ENCODE assay signal across 17 cellular contexts in the genomic region with DNA sequence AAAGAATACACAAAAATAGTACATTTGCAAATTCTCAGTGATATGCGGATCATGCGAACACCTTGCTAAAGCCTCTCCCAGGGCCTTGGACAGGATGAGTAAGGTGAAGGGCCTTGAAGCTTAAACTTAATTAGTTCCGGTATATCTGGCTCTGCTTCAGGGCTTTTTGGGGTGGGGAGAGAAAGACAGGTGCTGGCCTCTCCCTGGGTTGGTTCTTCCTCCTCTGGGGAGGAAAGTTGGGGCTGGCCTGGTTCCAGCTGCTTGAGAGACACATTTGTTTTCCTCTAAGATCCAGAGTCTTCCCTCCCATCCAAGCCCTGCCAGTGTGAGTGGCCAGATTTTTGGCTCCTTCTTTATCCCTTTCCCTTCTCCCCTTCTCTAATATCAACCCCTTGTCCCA.
"Had no signal": no experiment of that assay in that cellular context is flagged by ENCODE, and none has a peak within 500 bp of the region (broad histone marks: within the 10 kb centered on the region; RNA-seq: fewer than 3 reads in every experiment).

No MANE protein-coding gene starts in this region.

- ATAC-seq: activated CD4-positive, alpha-beta T cell treated with anti-CD3 and anti-CD28 coated beads for 36 hours; activated CD8-positive, alpha-beta T cell treated with anti-CD3 and anti-CD28 coated beads, Interleukin-2, amount 10 ng/mL, durations not matched to agents 7 days and 5 days; body of pancreas; left cardiac atrium; mucosa of descending colon; natural killer cell; right cardiac atrium; stimulated activated effector memory CD8-positive, alpha-beta T cell treated with anti-CD3 and anti-CD28 coated beads, Interleukin-12 subunit alpha, Interleukin-12 subunit beta, amount 100 ng/mL, for 72 hours had no signal

- H3K9me3 Mint-ChIP-seq: activated T-helper 2 cell treated with anti-CD3 and anti-CD28 coated beads, Interferon-gamma antibody, Interleukin-2, Interleukin-4, amounts not matched to agents 10 μg/mL and 5 μg/mL and 100 μg/mL, durations not matched to agents 14 hours and 24 hours and 36 hours; natural killer cell; stimulated activated effector memory CD8-positive, alpha-beta T cell treated with anti-CD3 and anti-CD28 coated beads, Interleukin-12 subunit alpha, Interleukin-12 subunit beta, amount 100 ng/mL, for 72 hours had no signal

- H3K36me3 Mint-ChIP-seq: immature natural killer cell; natural killer cell; stimulated activated effector memory CD8-positive, alpha-beta T cell treated with anti-CD3 and anti-CD28 coated beads, Interleukin-12 subunit alpha, Interleukin-12 subunit beta, amount 100 ng/mL, for 72 hours had no signal

- H3K36me3 ChIP-seq: thyroid gland, uterus, WERI-Rb-1 had no signal

- H3K4me3 ChIP-seq: body of pancreas, lung, mucosa of descending colon, thyroid gland, uterus had no signal

- H3K4me1 ChIP-seq: thyroid gland, uterus had no signal

- H3K9me3 ChIP-seq: body of pancreas, thyroid gland, uterus had no signal

- DNase-seq: activated CD4-positive, alpha-beta T cell treated with anti-CD3 and anti-CD28 coated beads for 36 hours; activated CD8-positive, alpha-beta T cell treated with anti-CD3 and anti-CD28 coated beads, Interleukin-2, amount 10 ng/mL, durations not matched to agents 7 days and 5 days; activated naive CD4-positive, alpha-beta T cell treated with anti-CD3 and anti-CD28 coated beads, Interleukin-2, amount 50 U/mL, for 16 hours; body of pancreas; dermis blood vessel endothelial cell; immature natural killer cell; left cardiac atrium; mucosa of descending colon; natural killer cell; right cardiac atrium; thyroid gland; uterus; WERI-Rb-1 had no signal

- H3K4me3 Mint-ChIP-seq: activated CD4-positive, alpha-beta T cell treated with anti-CD3 and anti-CD28 coated beads for 36 hours; activated CD8-positive, alpha-beta T cell treated with anti-CD3 and anti-CD28 coated beads, Interleukin-2, amount 10 ng/mL, durations not matched to agents 7 days and 5 days; central memory CD8-positive, alpha-beta T cell; immature natural killer cell; natural killer cell; stimulated activated effector memory CD8-positive, alpha-beta T cell treated with anti-CD3 and anti-CD28 coated beads, Interleukin-12 subunit alpha, Interleukin-12 subunit beta, amount 100 ng/mL, for 72 hours had no signal

- H3K27ac ChIP-seq: body of pancreas, thyroid gland, uterus, WERI-Rb-1 had no signal

- H3K27ac Mint-ChIP-seq: activated CD4-positive, alpha-beta T cell treated with anti-CD3 and anti-CD28 coated beads for 36 hours; activated CD8-positive, alpha-beta T cell treated with anti-CD3 and anti-CD28 coated beads, Interleukin-2, amount 10 ng/mL, durations not matched to agents 7 days and 5 days; activated T-helper 2 cell treated with anti-CD3 and anti-CD28 coated beads, Interferon-gamma antibody, Interleukin-2, Interleukin-4, amounts not matched to agents 10 μg/mL and 5 μg/mL and 100 μg/mL, durations not matched to agents 14 hours and 24 hours and 36 hours; immature natural killer cell; natural killer cell; stimulated activated effector memory CD8-positive, alpha-beta T cell treated with anti-CD3 and anti-CD28 coated beads, Interleukin-12 subunit alpha, Interleukin-12 subunit beta, amount 100 ng/mL, for 72 hours had no signal
